Comparison of ENCODE assay signal across 8 cellular contexts in the genomic region with DNA sequence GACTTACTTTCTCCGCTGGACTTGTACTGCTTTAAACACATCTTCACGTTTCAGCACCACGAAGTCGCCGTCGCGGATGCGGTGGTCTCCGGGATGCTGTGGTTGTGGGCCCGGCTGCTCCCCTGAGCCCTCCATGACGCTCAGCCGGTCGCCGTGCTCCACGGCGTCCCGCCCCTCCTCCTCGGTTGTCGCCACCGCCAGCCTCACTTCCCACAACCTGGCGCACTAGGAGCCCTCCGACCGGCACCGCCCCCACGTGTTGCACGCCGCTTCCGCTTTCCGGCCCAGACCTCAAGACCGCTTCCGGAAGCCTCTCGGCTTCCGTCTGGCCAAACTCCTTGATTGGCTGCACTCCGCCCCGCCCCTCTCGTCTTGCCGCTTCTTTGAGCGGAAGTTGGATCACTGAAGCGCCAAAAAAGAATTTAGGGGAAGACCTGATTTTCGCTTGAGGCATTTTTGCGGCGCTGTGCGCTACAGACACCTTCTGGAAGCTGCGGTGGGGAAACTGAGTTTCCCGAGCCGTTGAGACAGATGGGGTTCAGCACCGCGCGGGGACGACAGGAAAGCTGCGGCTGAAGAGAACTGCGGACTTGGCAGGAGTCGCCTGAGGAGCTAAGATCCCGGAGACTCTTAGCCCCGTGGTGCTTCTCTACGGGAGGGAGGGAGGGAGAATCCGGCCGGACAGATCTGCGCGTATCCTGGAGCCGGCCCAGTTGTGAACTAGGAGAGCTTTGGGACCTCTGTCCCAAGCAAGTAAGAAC. TPM values are rescaled to one million over a fixed set of nuclear protein-coding genes. Genes with fewer than 3 reads are reported as not detected.
DNase-seq lines count a peak whose midpoint lies in the region; ATAC-seq and TF ChIP-seq lines count a peak whose summit lies in the region.

A gene (plus strand): TSS at position 382 of the 761 bp plus-strand sequence. CDS start 1,364 bp downstream, outside the sequence.
A gene with protein sequence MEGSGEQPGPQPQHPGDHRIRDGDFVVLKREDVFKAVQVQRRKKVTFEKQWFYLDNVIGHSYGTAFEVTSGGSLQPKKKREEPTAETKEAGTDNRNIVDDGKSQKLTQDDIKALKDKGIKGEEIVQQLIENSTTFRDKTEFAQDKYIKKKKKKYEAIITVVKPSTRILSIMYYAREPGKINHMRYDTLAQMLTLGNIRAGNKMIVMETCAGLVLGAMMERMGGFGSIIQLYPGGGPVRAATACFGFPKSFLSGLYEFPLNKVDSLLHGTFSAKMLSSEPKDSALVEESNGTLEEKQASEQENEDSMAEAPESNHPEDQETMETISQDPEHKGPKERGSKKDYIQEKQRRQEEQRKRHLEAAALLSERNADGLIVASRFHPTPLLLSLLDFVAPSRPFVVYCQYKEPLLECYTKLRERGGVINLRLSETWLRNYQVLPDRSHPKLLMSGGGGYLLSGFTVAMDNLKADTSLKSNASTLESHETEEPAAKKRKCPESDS (minus strand): TSS at position 263 of the 761 bp plus-strand sequence. CDS start 128 bp downstream, at position 135.

- peaks cover 9% of the 10 kb centered on the region for H3K36me3 Mint-ChIP-seq in activated naive CD4-positive, alpha-beta T cell treated with anti-CD3 and anti-CD28 coated beads, Interleukin-2, amount 50 U/mL, for 24 hours

- no peaks in the 10 kb centered on the region for H3K27me3 ChIP-seq in thoracic aorta (replicated peaks; ENCODE audit: insufficient read depth)

- H3K27ac ChIP-seq in thoracic aorta = peak within 1 kb of the TSS; percentile 65 to 74

- peaks cover 3% of the 10 kb centered on the region for H3K36me3 ChIP-seq in thoracic aorta

- H3K9me3 ChIP-seq in thoracic aorta = no peaks in the 10 kb centered on the region

- peaks cover 49% of the 10 kb centered on the region for H3K4me1 Mint-ChIP-seq in activated naive CD4-positive, alpha-beta T cell treated with anti-CD3 and anti-CD28 coated beads, Interleukin-2, amount 50 U/mL, for 24 hours

- TF ChIP-seq CTCF in omental fat pad (IDR thresholded peaks at IDR 0.05) = no peak
- no peak for TF ChIP-seq CTCF in thoracic aorta (IDR thresholded peaks at IDR 0.05)

- H3K27me3 Mint-ChIP-seq in activated naive CD4-positive, alpha-beta T cell treated with anti-CD3 and anti-CD28 coated beads, Interleukin-2, amount 50 U/mL, for 24 hours = no peaks in the 10 kb centered on the region

- H3K4me3 Mint-ChIP-seq in activated naive CD4-positive, alpha-beta T cell treated with anti-CD3 and anti-CD28 coated beads, Interleukin-2, amount 50 U/mL, for 24 hours = peak within 1 kb of the TSS; percentile 99

- H3K27ac Mint-ChIP-seq in activated naive CD4-positive, alpha-beta T cell treated with anti-CD3 and anti-CD28 coated beads, Interleukin-2, amount 50 U/mL, for 24 hours = peak within 1 kb of the TSS; percentile 100

- H3K4me3 ChIP-seq in thoracic aorta = peak within 1 kb of the TSS; percentile 91

- H3K4me1 ChIP-seq in thoracic aorta (ENCODE audit: control insufficient read depth in 1 of 2, low read depth in 2 of 2) = peaks cover 18 to 21% of the 10 kb centered on the region in 2 donors

- ATAC-seq in HG02642 (IDR thresholded peaks at IDR 0.05; ENCODE audit: poor library complexity, unreplicated experiment) (peak; percentile 99), omental fat pad (ENCODE audit: low FRiP score) (peak; percentile 100), thoracic aorta (ENCODE audit: insufficient number of reproducible peaks, low FRiP score, low read depth) (peak; percentile 94)

- TF ChIP-seq POLR2A in GM10847 (IDR thresholded peaks at IDR 0.05; ENCODE audit: extremely low read depth, insufficient read length) = peak; percentile 75

- DNase-seq in NCI-H1105 (lab: John Stamatoyannopoulos, UW) (peak; percentile 96), SKM-1 (lab: John Stamatoyannopoulos, UW; ENCODE audit: unreplicated experiment) (peak; percentile 78), glomerular visceral epithelial cell (ENCODE audit: extremely low spot score) (peak; percentile 98), omental fat pad (ENCODE audit: low spot score) (peak; percentile 85), thoracic aorta (ENCODE audit: low spot score) (peak; percentile 92)

- H3K9me3 Mint-ChIP-seq in activated naive CD4-positive, alpha-beta T cell treated with anti-CD3 and anti-CD28 coated beads, Interleukin-2, amount 50 U/mL, for 24 hours = no peaks in the 10 kb centered on the region

RNA-seq across cellular contexts. Expression of the first gene that starts in this region (rescaled TPM):
- total RNA-seq in omental fat pad (1 to 10 TPM; 2.3 to 8.0 (median 3.1) TPM), thoracic aorta (1 to 10 TPM; 3.8 to 5.1 TPM)

RNA-seq across cellular contexts. Expression of the second gene that starts in this region (rescaled TPM):
- total RNA-seq in omental fat pad (10 to 100 TPM in 2 of 4 donors, 1 to 10 TPM in 2; 7.9 to 28.1 (median 9.7) TPM), thoracic aorta (10 to 100 TPM in 1 of 2 donors, 1 to 10 TPM in 1; 5.0 to 10.9 TPM)

Comparison
In these comparisons a context has a peak if more than half of its experiments do, and no peak if none do; other contexts are left out.
1. Peak in every context shown above with its lines: DNase-seq, ATAC-seq, H3K4me3 ChIP-seq and H3K27ac ChIP-seq.